ENCODE assay signal across 8 cellular contexts in genomic region chr6:122472022-122472340, GRCh38. TPM values are rescaled to one million over a fixed set of nuclear protein-coding genes. Genes with fewer than 3 reads are reported as not detected.
DNase-seq lines count a peak whose midpoint lies in the region; ATAC-seq and TF ChIP-seq lines count a peak whose summit lies in the region.

No MANE protein-coding gene starts in this region.

- no peak for TF ChIP-seq CTCF in AG09309 (IDR thresholded peaks at IDR 0.05; ENCODE audit: control insufficient read depth, insufficient read depth, low read depth, low read length, missing control alignments)

- peak overlapping the region; percentile 90 for H3K4me3 ChIP-seq in AG09309 (ENCODE audit: control insufficient read depth, low read depth, low read length)
- H3K4me3 ChIP-seq in thymus (ENCODE audit: low read length): peak overlapping the region; percentile 74

- no peaks in the 10 kb centered on the region for H3K36me3 ChIP-seq in thymus (ENCODE audit: control insufficient read depth, insufficient read depth)

- H3K27ac ChIP-seq in angular gyrus (ENCODE audit: low read depth, low read length) (peak overlapping the region; percentile 90), layer of hippocampus (ENCODE audit: low read depth, low read length) (peak overlapping the region; percentile 91), thymus (ENCODE audit: low read depth) (peak overlapping the region; percentile 76)

- H3K27me3 ChIP-seq in layer of hippocampus (ENCODE audit: control insufficient read depth, insufficient read depth, low read length) (no peaks in the 10 kb centered on the region), thymus (ENCODE audit: control insufficient read depth, insufficient read depth) (no peaks in the 10 kb centered on the region)

- peaks cover 6% of the 10 kb centered on the region for H3K4me1 ChIP-seq in thymus (ENCODE audit: control insufficient read depth, insufficient read depth, low read length)

- ATAC-seq in GM19455 (IDR thresholded peaks at IDR 0.05; ENCODE audit: unreplicated experiment): peak; percentile 59
- peak; percentile 16 for ATAC-seq in HG03469 (IDR thresholded peaks at IDR 0.05; ENCODE audit: unreplicated experiment)

- no peak for DNase-seq in AG09309 (ENCODE audit: low read depth)
- DNase-seq in stimulated activated CD4-positive, alpha-beta T cell treated with anti-CD3 and anti-CD28 coated beads, Interleukin-2, amount 100 ng/mL, for 48 hours: no peak
- no peak for DNase-seq in NCI-H1436 treated with DMSO at 0.1 percent for 48 hours (lab: John Stamatoyannopoulos, UW)

- under 1% methylated on average over 8 of the region's 8 CpGs for WGBS in thymus

- no peaks in the 10 kb centered on the region for H3K9me3 ChIP-seq in thymus (ENCODE audit: control insufficient read depth)

RNA-seq across cellular contexts. Expression of gene SERINC1, which starts 0.4 kb away (rescaled TPM):
- polyA plus RNA-seq in thymus: 94.6 TPM
